Comparison of ENCODE assay signal across 33 cellular contexts in the genomic region with DNA sequence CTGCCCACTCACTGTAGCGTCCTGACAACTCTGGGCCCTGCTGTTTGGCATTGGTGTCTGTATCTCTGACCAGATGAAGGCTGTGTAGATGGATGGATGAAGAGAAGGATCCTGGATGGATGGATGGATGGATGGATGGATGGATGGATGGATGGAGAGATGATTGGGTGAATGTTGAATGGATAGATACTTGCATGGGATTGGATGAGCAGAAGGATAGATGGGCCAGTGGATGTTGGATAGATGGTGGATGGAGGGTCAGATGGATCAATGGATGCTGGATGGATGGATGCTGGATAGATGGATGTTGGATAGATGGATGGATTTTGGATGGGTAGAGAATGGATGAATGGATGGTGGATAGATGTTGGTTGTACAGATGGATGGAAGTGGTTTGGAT.
"Had no signal": no experiment of that assay in that cellular context is flagged by ENCODE, and none has a peak within 500 bp of the region (broad histone marks: within the 10 kb centered on the region; RNA-seq: fewer than 3 reads in every experiment).

No MANE protein-coding gene starts in this region.

- FAIRE-seq: astrocyte, colon, endometrium, endothelial cell of umbilical vein, frontal cortex had no signal

- H3K27ac ChIP-seq: epithelial cell of prostate had no signal

- H3K4me3 Mint-ChIP-seq: activated B cell treated with CpG ODN at 0.5 μM for 24 hours; activated CD8-positive, alpha-beta T cell treated with anti-CD3 and anti-CD28 coated beads for 36 hours; activated naive CD8-positive, alpha-beta T cell; activated T-cell treated with anti-CD3 and anti-CD28 coated beads, Interleukin-2, amount 50 U/mL, for 4 hours; activated T-helper 17 cell treated with anti-CD3 and anti-CD28 coated beads, Interleukin-2, amount 50 U/mL, for 72 hours; T-helper 17 cell; T-helper 2 cell treated with Interferon-gamma antibody and Interleukin-4, amounts not matched to agents 5 μg/mL and 100 μg/mL, for 36 hours had no signal

- H3K27me3 Mint-ChIP-seq: activated CD8-positive, alpha-beta T cell treated with anti-CD3 and anti-CD28 coated beads for 36 hours; activated naive CD8-positive, alpha-beta T cell; activated T-helper 17 cell treated with anti-CD3 and anti-CD28 coated beads, Interleukin-2, amount 50 U/mL, for 72 hours had no signal

- H3K27ac Mint-ChIP-seq: activated B cell treated with CpG ODN at 0.5 μM for 24 hours; activated CD8-positive, alpha-beta T cell treated with anti-CD3 and anti-CD28 coated beads for 36 hours; activated naive CD8-positive, alpha-beta T cell; activated T-helper 17 cell treated with anti-CD3 and anti-CD28 coated beads, Interleukin-2, amount 50 U/mL, for 72 hours; T-helper 2 cell treated with Interferon-gamma antibody and Interleukin-4, amounts not matched to agents 5 μg/mL and 100 μg/mL, for 36 hours had no signal

- H3K36me3 Mint-ChIP-seq: activated naive CD8-positive, alpha-beta T cell had no signal

- H3K4me1 Mint-ChIP-seq: activated B cell treated with CpG ODN at 0.5 μM for 24 hours; activated T-helper 17 cell treated with anti-CD3 and anti-CD28 coated beads, Interleukin-2, amount 50 U/mL, for 72 hours had no signal

- H3K36me3 ChIP-seq: WERI-Rb-1 had no signal

- DNase-seq: activated B cell treated with CpG ODN at 0.5 μM for 24 hours; activated CD4-positive, alpha-beta T cell treated with anti-CD3 and anti-CD28 coated beads for 48 hours; activated CD4-positive, alpha-beta T cell treated with anti-CD3 and anti-CD28 coated beads, Interleukin-2, amount 50 U/mL, for 1 hour; activated CD4-positive, alpha-beta T cell treated with anti-CD3 and anti-CD28 coated beads, Interleukin-2, amount 50 U/mL, for 48 hours; activated CD8-positive, alpha-beta memory T cell treated with anti-CD3 and anti-CD28 coated beads for 24 hours; activated CD8-positive, alpha-beta T cell treated with anti-CD3 and anti-CD28 coated beads for 36 hours; activated effector memory CD4-positive, alpha-beta T cell treated with Interleukin-2 at 50 U/mL for 16 hours; activated gamma-delta T cell treated with Interleukin-2 at 50 U/mL for 16 hours; activated naive CD4-positive, alpha-beta T cell treated with anti-CD3 and anti-CD28 coated beads, Interleukin-2, amount 50 U/mL, for 16 hours; activated naive CD4-positive, alpha-beta T cell treated with Interleukin-2 at 50 U/mL for 16 hours; activated T-cell treated with anti-CD3 and anti-CD28 coated beads, Interleukin-2, amount 50 U/mL, for 4 hours; amniotic stem cell; anterior cingulate cortex; caudate nucleus; cortex of kidney; dermis blood vessel endothelial cell; effector CD8-positive, alpha-beta T cell; foreskin fibroblast; T-helper 1 cell; T-helper 17 cell; T1000; WERI-Rb-1 had no signal

- ATAC-seq: activated CD4-positive, CD25-positive, alpha-beta regulatory T cell treated with anti-CD3 and anti-CD28 coated beads, Interleukin-2, amount 50 U/mL, for 24 hours; activated CD8-positive, alpha-beta T cell treated with anti-CD3 and anti-CD28 coated beads for 36 hours; activated T-cell treated with anti-CD3 and anti-CD28 coated beads, Interleukin-2, amount 50 U/mL, for 4 hours; activated T-helper 17 cell treated with anti-CD3 and anti-CD28 coated beads, Interleukin-2, amount 50 U/mL, for 72 hours; esophagus mucosa; T-helper 17 cell had no signal

- H3K9me3 Mint-ChIP-seq: activated B cell treated with CpG ODN at 0.5 μM for 24 hours; activated CD8-positive, alpha-beta T cell treated with anti-CD3 and anti-CD28 coated beads for 36 hours; activated T-cell treated with anti-CD3 and anti-CD28 coated beads, Interleukin-2, amount 50 U/mL, for 4 hours; activated T-helper 17 cell treated with anti-CD3 and anti-CD28 coated beads, Interleukin-2, amount 50 U/mL, for 72 hours; T-helper 2 cell treated with Interferon-gamma antibody and Interleukin-4, amounts not matched to agents 5 μg/mL and 100 μg/mL, for 36 hours had no signal
